Comparison of ENCODE assay signal across 8 cellular contexts in the genomic region with DNA sequence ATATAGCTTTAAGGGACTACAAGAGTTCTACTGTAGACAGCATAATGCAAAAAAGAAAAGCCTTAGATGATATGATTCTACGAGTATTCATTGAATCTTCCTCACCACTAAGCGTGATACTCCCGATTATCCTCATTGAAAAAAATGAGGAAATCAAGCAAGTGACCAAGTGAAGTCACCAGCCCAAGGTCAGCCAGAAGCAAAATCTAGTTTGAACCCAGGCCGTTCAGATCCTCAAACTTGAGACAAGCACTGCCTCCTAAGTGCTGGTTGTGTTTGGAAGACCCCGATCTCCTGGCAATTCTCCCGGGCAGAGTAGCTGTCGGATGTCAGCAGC. TPM values are rescaled to one million over a fixed set of nuclear protein-coding genes. Genes with fewer than 3 reads are reported as not detected.
DNase-seq lines count a peak whose midpoint lies in the region; ATAC-seq and TF ChIP-seq lines count a peak whose summit lies in the region.

No MANE protein-coding gene starts in this region.

- no peaks in the 10 kb centered on the region for H3F3A ChIP-seq in PC-3 (ENCODE audit: low read length, unreplicated experiment)

- no peak for TF ChIP-seq CTCF in CD8-positive, alpha-beta T cell (IDR thresholded peaks at IDR 0.05)
- TF ChIP-seq CTCF in PC-3 (conservative IDR thresholded peaks at IDR 0.05; ENCODE audit: low read depth, low read length) (no peak), epithelial cell of proximal tubule (conservative IDR thresholded peaks at IDR 0.05; ENCODE audit: low read depth, low read length) (no peak), ovary (IDR thresholded peaks at IDR 0.05) (no peak)

- no peaks in the 10 kb centered on the region for H3K27me3 Mint-ChIP-seq in CD8-positive, alpha-beta T cell (ENCODE audit: low read depth)

- no peaks in the 10 kb centered on the region for H3K9me3 Mint-ChIP-seq in CD8-positive, alpha-beta T cell

- peak overlapping the region; percentile 70 for H3K27ac ChIP-seq in CD8-positive, alpha-beta T cell (ENCODE audit: low read depth, low read length)
- no peak overlapping the region for H3K27ac ChIP-seq in PC-3 (ENCODE audit: low read length)
- H3K27ac ChIP-seq in ovary: no peak overlapping the region

- CTCF ChIA-PET in CD8-positive, alpha-beta T cell (lab: Charles Lee): interaction anchor here (1.0 kb wide), 1 partner anchor 9 kb away, joined by 4 read pairs; no protein-coding TSS in a partner anchor
- CTCF ChIA-PET in PC-3 (lab: Charles Lee): no interaction called here

- no peaks in the 10 kb centered on the region for H3K9me3 ChIP-seq in CD8-positive, alpha-beta T cell (ENCODE audit: low read length)
- H3K9me3 ChIP-seq in PC-3 (ENCODE audit: low read length) (no peaks in the 10 kb centered on the region), ovary (no peaks in the 10 kb centered on the region)

- no peak for TF ChIP-seq POLR2A in ovary (IDR thresholded peaks at IDR 0.05)

- H3K4me1 ChIP-seq in CD8-positive, alpha-beta T cell (ENCODE audit: insufficient read depth, low read length): peaks cover 29% of the 10 kb centered on the region
- H3K4me1 ChIP-seq in PC-3 (ENCODE audit: insufficient read depth, low read length) (peaks cover 22% of the 10 kb centered on the region), ovary (ENCODE audit: insufficient read depth) (peaks cover 5% of the 10 kb centered on the region)

- peak overlapping the region; percentile 79 for H3K4me3 ChIP-seq in CD8-positive, alpha-beta T cell (ENCODE audit: low read depth, low read length)
- H3K4me3 ChIP-seq in PC-3 (ENCODE audit: low read length) (peak overlapping the region; percentile 96), epithelial cell of proximal tubule (ENCODE audit: low read depth, low read length) (peak overlapping the region; percentile 95), ovary (peak overlapping the region; percentile 98)

- H3K36me3 Mint-ChIP-seq in CD8-positive, alpha-beta T cell: peaks cover 37% of the 10 kb centered on the region

- intact Hi-C loops in CD8-positive, alpha-beta T cell (cut with DNase I, micrococcal nuclease): loop anchor here (2.0 to 10.0 kb wide), 12 partner anchors 17 to 1433 kb away; partner anchors contain the start of genes ALKBH2 (in 2 of the 2), TCHP (in 2 of the 2), UNG (in 2 of the 2) and ARPC3 (in 1 of the 2)
- intact Hi-C loops in PC-3 (cut with micrococcal nuclease) (no loop called here), ovary (cut with DNase I) (loop anchor here in 2 of 4 donors (5.0 to 10.0 kb wide), 2 partner anchors 61 to 63 kb away; no protein-coding TSS in a partner anchor)

- no peak for DNase-seq in CD8-positive, alpha-beta T cell
- DNase-seq in PC-3 (no peak), epithelial cell of proximal tubule (ENCODE audit: low read depth) (no peak), ovary (peak in 1 of 5 donors; percentile 60), NCI-H1694 treated with DMSO at 0.1 percent for 48 hours (lab: John Stamatoyannopoulos, UW) (no peak), NOMO-1 treated with dmso at 0.1 percent for 144 hours (lab: John Stamatoyannopoulos, UW; ENCODE audit: unreplicated experiment) (no peak)
- no peak for DNase-seq in activated CD8-positive, alpha-beta memory T cell treated with anti-CD3 and anti-CD28 coated beads, Interleukin-2, amount 50 U/mL, for 4 hours

- H3K4me3 Mint-ChIP-seq in CD8-positive, alpha-beta T cell: peak overlapping the region; percentile 97

- no peak for ATAC-seq in CD8-positive, alpha-beta T cell
- ATAC-seq in PC-3: no peak
- ATAC-seq in GM21717 (IDR thresholded peaks at IDR 0.05; ENCODE audit: unreplicated experiment): no peak

- peak overlapping the region; percentile 79 for H3K9ac ChIP-seq in PC-3 (ENCODE audit: low read length)

- no peaks in the 10 kb centered on the region for H3K9me2 ChIP-seq in PC-3 (replicated peaks; ENCODE audit: low read length)

- peak overlapping the region; percentile 88 for H3K27ac Mint-ChIP-seq in CD8-positive, alpha-beta T cell

- peaks cover 49% of the 10 kb centered on the region for H3K79me2 ChIP-seq in PC-3 (ENCODE audit: low read length)

- H3K36me3 ChIP-seq in CD8-positive, alpha-beta T cell (ENCODE audit: insufficient read depth, low read length): peaks cover 5% of the 10 kb centered on the region
- H3K36me3 ChIP-seq in PC-3 (ENCODE audit: low read depth, low read length): peaks cover 3% of the 10 kb centered on the region; the same call in 1 of the 2 replicates
- no peaks in the 10 kb centered on the region for H3K36me3 ChIP-seq in ovary

- no TSS peak for BruUV-seq in PC-3 (replicated peaks; lab: Mats Ljungman, UMichigan)

- 0 to 3% (median 2%) methylated on average over 7 of the region's 7 CpGs for WGBS in ovary, 3 donors

- H3K4me2 ChIP-seq in PC-3 (ENCODE audit: low read length): peak overlapping the region; percentile 96

- H2AFZ ChIP-seq in PC-3 (ENCODE audit: low read length): peak overlapping the region; percentile 99

- TF ChIP-seq EP300 in ovary (IDR thresholded peaks at IDR 0.05): no peak

- POLR2A ChIA-PET in CD8-positive, alpha-beta T cell (lab: Charles Lee): interaction anchor here (1.0 to 1.5 kb wide), 3 partner anchors 8 to 17 kb away, joined by 3 to 4 read pairs (median 3); no protein-coding TSS in a partner anchor
- POLR2A ChIA-PET in PC-3 (lab: Charles Lee; ENCODE audit: unreplicated experiment): no interaction called here

- H3K27me3 ChIP-seq in CD8-positive, alpha-beta T cell (ENCODE audit: insufficient read depth, low read length): no peaks in the 10 kb centered on the region
- no peaks in the 10 kb centered on the region for H3K27me3 ChIP-seq in PC-3 (ENCODE audit: low read length)
- H3K27me3 ChIP-seq in ovary: no peaks in the 10 kb centered on the region

- peaks cover 70% of the 10 kb centered on the region for H3K4me1 Mint-ChIP-seq in CD8-positive, alpha-beta T cell (ENCODE audit: low read depth)

- H4K20me1 ChIP-seq in PC-3 (ENCODE audit: low read length): peaks cover 8% of the 10 kb centered on the region; the same call in 1 of the 2 replicates

RNA-seq across cellular contexts. Expression of gene GIT2, which starts 0.8 kb away (rescaled TPM):
- 10 to 100 TPM; 47.6 to 57.9 TPM for total RNA-seq in CD8-positive, alpha-beta T cell
- total RNA-seq in PC-3 (2014; rRNA removed) (24.6 and 26.8 TPM in 2 replicates), epithelial cell of proximal tubule (19.2 and 20.1 TPM in 2 replicates), ovary (10 to 100 TPM; 26.4 to 58.8 (median 43.7) TPM)
- 10 to 100 TPM; 17.4 to 54.1 TPM for polyA plus RNA-seq in ovary

RNA-seq across cellular contexts. Expression of gene ANKRD13A, which starts 3.9 kb away (rescaled TPM):
- 10 to 100 TPM; 38.8 to 41.7 TPM for total RNA-seq in CD8-positive, alpha-beta T cell
- total RNA-seq in PC-3 (2014; rRNA removed) (117 and 118 TPM in 2 replicates), epithelial cell of proximal tubule (43.8 and 96.1 TPM in 2 replicates), ovary (10 to 100 TPM; 29.5 to 45.0 (median 35.2) TPM)
- 10 to 100 TPM; 18.3 to 53.4 TPM for polyA plus RNA-seq in ovary

RNA-seq across cellular contexts. Expression of gene C12orf76, which starts 53.0 kb away (rescaled TPM):
- total RNA-seq in CD8-positive, alpha-beta T cell: 1 to 10 TPM; 8.7 to 9.6 TPM
- total RNA-seq in PC-3 (2014; rRNA removed) (5.5 and 6.7 TPM in 2 replicates), epithelial cell of proximal tubule (7.1 and 12.6 TPM in 2 replicates), ovary (10 to 100 TPM; 11.6 to 24.9 (median 15.3) TPM)
- 10 to 100 TPM; 17.8 to 20.5 TPM for polyA plus RNA-seq in ovary
